ENCODE assay signal across 29 cellular contexts in the genomic region with DNA sequence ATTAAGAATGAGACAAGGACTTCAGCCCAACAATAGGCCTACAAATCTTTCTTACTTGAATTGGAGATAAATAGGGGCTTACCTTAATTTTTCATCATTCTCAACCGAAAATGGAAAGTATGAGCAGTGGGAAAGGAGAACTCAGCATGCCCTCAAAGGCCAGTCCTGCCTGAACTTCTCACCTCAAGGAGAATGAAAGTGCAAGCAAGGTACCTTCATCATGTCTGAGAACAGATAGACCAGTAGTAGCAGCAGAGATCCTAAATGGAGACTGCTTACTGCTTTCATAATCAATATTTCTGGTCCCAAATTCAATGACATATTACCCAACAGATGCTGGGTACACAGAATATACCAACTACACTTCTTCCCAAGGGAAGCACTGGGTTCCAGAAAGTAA.
"Had no signal": no experiment of that assay in that cellular context is flagged by ENCODE, and none has a peak within 500 bp of the region (broad histone marks: within the 10 kb centered on the region; RNA-seq: fewer than 3 reads in every experiment).

No MANE protein-coding gene starts in this region.

- H3K4me3 Mint-ChIP-seq: activated CD4-positive, alpha-beta memory T cell treated with anti-CD3 and anti-CD28 coated beads, Interleukin-2, amount 10 ng/mL, durations not matched to agents 7 days and 5 days; activated CD4-positive, alpha-beta T cell treated with anti-CD3 and anti-CD28 coated beads, Interleukin-2, amount 10 ng/mL, durations not matched to agents 7 days and 5 days; activated naive CD4-positive, alpha-beta T cell treated with anti-CD3 and anti-CD28 coated beads, Interleukin-2, amount 10 ng/mL, durations not matched to agents 7 days and 5 days; activated naive CD8-positive, alpha-beta T cell treated with anti-CD3 and anti-CD28 coated beads, Interleukin-2, amount 10 ng/mL, durations not matched to agents 7 days and 5 days; activated T-cell treated with anti-CD3 and anti-CD28 coated beads, Interleukin-2, amount 50 U/mL, for 24 hours; activated T-cell treated with anti-CD3 and anti-CD28 coated beads, Interleukin-2, amount 50 U/mL, for 72 hours; brain had no signal

- DNase-seq: activated CD4-positive, alpha-beta memory T cell treated with anti-CD3 and anti-CD28 coated beads, Interleukin-2, amount 10 ng/mL, durations not matched to agents 7 days and 5 days; activated CD4-positive, alpha-beta T cell treated with anti-CD3 and anti-CD28 coated beads for 1 hour; activated CD4-positive, alpha-beta T cell treated with anti-CD3 and anti-CD28 coated beads for 4 hours; activated CD4-positive, alpha-beta T cell treated with anti-CD3 and anti-CD28 coated beads, Interleukin-2, amount 10 ng/mL, durations not matched to agents 7 days and 5 days; activated CD4-positive, alpha-beta T cell treated with anti-CD3 and anti-CD28 coated beads, Interleukin-2, amount 50 U/mL, for 4 hours; activated CD8-positive, alpha-beta memory T cell treated with anti-CD3 and anti-CD28 coated beads, Interleukin-2, amount 50 U/mL, for 48 hours; activated gamma-delta T cell; activated naive CD4-positive, alpha-beta T cell; activated naive CD4-positive, alpha-beta T cell treated with anti-CD3 and anti-CD28 coated beads, Interleukin-2, amount 10 ng/mL, durations not matched to agents 7 days and 5 days; activated naive CD8-positive, alpha-beta T cell treated with anti-CD3 and anti-CD28 coated beads, Interleukin-2, amount 10 ng/mL, durations not matched to agents 7 days and 5 days; activated T-cell treated with anti-CD3 and anti-CD28 coated beads for 4 hours; activated T-cell treated with anti-CD3 and anti-CD28 coated beads, Interleukin-2, amount 50 U/mL, for 24 hours; activated T-cell treated with anti-CD3 and anti-CD28 coated beads, Interleukin-2, amount 50 U/mL, for 72 hours; central memory CD4-positive, alpha-beta T cell; cerebellar nuclear complex; colonic mucosa; effector CD8-positive, alpha-beta T cell; esophagus squamous epithelium; foreskin melanocyte; heart right ventricle; hippocampal formation had no signal

- H3K36me3 ChIP-seq: ascending aorta, breast epithelium, cardiac muscle cell, colonic mucosa, esophagus squamous epithelium, gastroesophageal sphincter, heart right ventricle had no signal

- H3K4me1 Mint-ChIP-seq: activated CD4-positive, alpha-beta memory T cell treated with anti-CD3 and anti-CD28 coated beads, Interleukin-2, amount 10 ng/mL, durations not matched to agents 7 days and 5 days; activated CD4-positive, alpha-beta T cell treated with anti-CD3 and anti-CD28 coated beads, Interleukin-2, amount 10 ng/mL, durations not matched to agents 7 days and 5 days; activated naive CD4-positive, alpha-beta T cell treated with anti-CD3 and anti-CD28 coated beads, Interleukin-2, amount 10 ng/mL, durations not matched to agents 7 days and 5 days; activated naive CD8-positive, alpha-beta T cell treated with anti-CD3 and anti-CD28 coated beads, Interleukin-2, amount 10 ng/mL, durations not matched to agents 7 days and 5 days; brain had no signal

- H3K4me3 ChIP-seq: ascending aorta, breast epithelium, cardiac muscle cell, colonic mucosa, esophagus squamous epithelium, gastroesophageal sphincter, heart right ventricle had no signal

- H3K9me3 Mint-ChIP-seq: activated CD4-positive, alpha-beta memory T cell treated with anti-CD3 and anti-CD28 coated beads, Interleukin-2, amount 10 ng/mL, durations not matched to agents 7 days and 5 days; activated CD4-positive, alpha-beta T cell treated with anti-CD3 and anti-CD28 coated beads, Interleukin-2, amount 10 ng/mL, durations not matched to agents 7 days and 5 days; activated naive CD4-positive, alpha-beta T cell treated with anti-CD3 and anti-CD28 coated beads, Interleukin-2, amount 10 ng/mL, durations not matched to agents 7 days and 5 days; activated naive CD4-positive, alpha-beta T cell treated with anti-CD3 and anti-CD28 coated beads, Interleukin-2, amount 50 U/mL, for 72 hours; activated naive CD8-positive, alpha-beta T cell treated with anti-CD3 and anti-CD28 coated beads, Interleukin-2, amount 10 ng/mL, durations not matched to agents 7 days and 5 days; activated T-cell treated with anti-CD3 and anti-CD28 coated beads, Interleukin-2, amount 50 U/mL, for 24 hours; activated T-cell treated with anti-CD3 and anti-CD28 coated beads, Interleukin-2, amount 50 U/mL, for 72 hours had no signal

- H3K4me1 ChIP-seq: ascending aorta, breast epithelium, colonic mucosa, esophagus squamous epithelium, gastroesophageal sphincter, heart right ventricle had no signal

- H3K27me3 Mint-ChIP-seq: activated CD4-positive, alpha-beta memory T cell treated with anti-CD3 and anti-CD28 coated beads, Interleukin-2, amount 10 ng/mL, durations not matched to agents 7 days and 5 days; activated CD4-positive, alpha-beta T cell treated with anti-CD3 and anti-CD28 coated beads, Interleukin-2, amount 10 ng/mL, durations not matched to agents 7 days and 5 days; activated naive CD4-positive, alpha-beta T cell treated with anti-CD3 and anti-CD28 coated beads, Interleukin-2, amount 10 ng/mL, durations not matched to agents 7 days and 5 days; activated naive CD8-positive, alpha-beta T cell treated with anti-CD3 and anti-CD28 coated beads, Interleukin-2, amount 10 ng/mL, durations not matched to agents 7 days and 5 days; activated T-cell treated with anti-CD3 and anti-CD28 coated beads, Interleukin-2, amount 50 U/mL, for 24 hours; brain had no signal

- H3K9me3 ChIP-seq: ascending aorta, breast epithelium, colonic mucosa, esophagus squamous epithelium, gastroesophageal sphincter, heart right ventricle had no signal

- H3K27ac ChIP-seq: ascending aorta, breast epithelium, cardiac muscle cell, colonic mucosa, epithelial cell of prostate, esophagus squamous epithelium, gastroesophageal sphincter, heart right ventricle had no signal

- ATAC-seq: activated naive CD4-positive, alpha-beta T cell treated with anti-CD3 and anti-CD28 coated beads, Interleukin-2, amount 50 U/mL, for 72 hours; activated T-cell treated with anti-CD3 and anti-CD28 coated beads, Interleukin-2, amount 50 U/mL, for 72 hours; gastroesophageal sphincter; heart right ventricle had no signal

- H3K27me3 ChIP-seq: ascending aorta, breast epithelium, cardiac muscle cell, colonic mucosa, esophagus squamous epithelium, gastroesophageal sphincter, heart right ventricle had no signal

- FAIRE-seq: endothelial cell of umbilical vein had no signal

- H3K36me3 Mint-ChIP-seq: activated naive CD4-positive, alpha-beta T cell treated with anti-CD3 and anti-CD28 coated beads, Interleukin-2, amount 10 ng/mL, durations not matched to agents 7 days and 5 days; activated naive CD4-positive, alpha-beta T cell treated with anti-CD3 and anti-CD28 coated beads, Interleukin-2, amount 50 U/mL, for 72 hours; activated naive CD8-positive, alpha-beta T cell treated with anti-CD3 and anti-CD28 coated beads, Interleukin-2, amount 10 ng/mL, durations not matched to agents 7 days and 5 days; brain had no signal

- H3K27ac Mint-ChIP-seq: activated CD4-positive, alpha-beta memory T cell treated with anti-CD3 and anti-CD28 coated beads, Interleukin-2, amount 10 ng/mL, durations not matched to agents 7 days and 5 days; activated CD4-positive, alpha-beta T cell treated with anti-CD3 and anti-CD28 coated beads, Interleukin-2, amount 10 ng/mL, durations not matched to agents 7 days and 5 days; activated naive CD4-positive, alpha-beta T cell treated with anti-CD3 and anti-CD28 coated beads, Interleukin-2, amount 10 ng/mL, durations not matched to agents 7 days and 5 days; activated naive CD4-positive, alpha-beta T cell treated with anti-CD3 and anti-CD28 coated beads, Interleukin-2, amount 50 U/mL, for 72 hours; activated naive CD8-positive, alpha-beta T cell treated with anti-CD3 and anti-CD28 coated beads, Interleukin-2, amount 10 ng/mL, durations not matched to agents 7 days and 5 days; activated T-cell treated with anti-CD3 and anti-CD28 coated beads, Interleukin-2, amount 50 U/mL, for 24 hours; activated T-cell treated with anti-CD3 and anti-CD28 coated beads, Interleukin-2, amount 50 U/mL, for 72 hours had no signal
